In genomic region chr2:234950435-234950729, GRCh38 we compare ENCODE assay signal across 11 cellular contexts. TPM values are rescaled to one million over a fixed set of nuclear protein-coding genes. Genes with fewer than 3 reads are reported as not detected.
DNase-seq lines count a peak whose midpoint lies in the region; ATAC-seq and TF ChIP-seq lines count a peak whose summit lies in the region.
"Had no signal": no experiment of that assay in that cellular context is flagged by ENCODE, and none has a peak within 500 bp of the region (broad histone marks: within the 10 kb centered on the region; RNA-seq: fewer than 3 reads in every experiment).

No MANE protein-coding gene starts in this region.

- CTCF ChIA-PET in activated naive CD4-positive, alpha-beta T cell treated with anti-CD3 and anti-CD28 coated beads, Interleukin-2, amount 10 ng/mL, durations not matched to agents 7 days and 5 days (lab: Charles Lee): no interaction called here
- CTCF ChIA-PET in naive thymus-derived CD4-positive, alpha-beta T cell (lab: Charles Lee): no interaction called here

- H3K27me3 Mint-ChIP-seq in activated naive CD4-positive, alpha-beta T cell treated with anti-CD3 and anti-CD28 coated beads, Interleukin-2, amount 10 ng/mL, durations not matched to agents 7 days and 5 days: peaks cover 76% of the 10 kb centered on the region
- H3K27me3 Mint-ChIP-seq in naive thymus-derived CD4-positive, alpha-beta T cell: peaks cover 68 to 81% (median 72%) of the 10 kb centered on the region in 5 donors
- H3K27me3 Mint-ChIP-seq in type B pancreatic cell: peaks cover 7% of the 10 kb centered on the region
- peaks cover 70% of the 10 kb centered on the region for H3K27me3 Mint-ChIP-seq in T-helper 2 cell treated with Interferon-gamma antibody and Interleukin-4, amounts not matched to agents 5 μg/mL and 100 μg/mL, for 36 hours (ENCODE audit: low read depth)

- H3K9me3 Mint-ChIP-seq in activated naive CD4-positive, alpha-beta T cell treated with anti-CD3 and anti-CD28 coated beads, Interleukin-2, amount 10 ng/mL, durations not matched to agents 7 days and 5 days: no peaks in the 10 kb centered on the region
- H3K9me3 Mint-ChIP-seq in naive thymus-derived CD4-positive, alpha-beta T cell: peaks cover 0 to 9% (median 2%) of the 10 kb centered on the region in 11 donors
- no peaks in the 10 kb centered on the region for H3K9me3 Mint-ChIP-seq in type B pancreatic cell
- no peaks in the 10 kb centered on the region for H3K9me3 Mint-ChIP-seq in T-helper 2 cell treated with Interferon-gamma antibody and Interleukin-4, amounts not matched to agents 5 μg/mL and 100 μg/mL, for 36 hours
- H3K9me3 Mint-ChIP-seq: stimulated activated memory B cell treated with anti-CD40 and anti-IgM and Interleukin-4, amounts not matched to agents 10 μg/mL and 1 μg/mL and 100 μg/mL, for 72 hours had no signal

- no peak for ATAC-seq in naive thymus-derived CD4-positive, alpha-beta T cell
- no peak for ATAC-seq in HG03039 (IDR thresholded peaks at IDR 0.05; ENCODE audit: unreplicated experiment)
- ATAC-seq: stimulated activated memory B cell treated with anti-CD40 and anti-IgM and Interleukin-4, amounts not matched to agents 10 μg/mL and 1 μg/mL and 100 μg/mL, for 72 hours had no signal

- no peak for DNase-seq in activated naive CD4-positive, alpha-beta T cell treated with anti-CD3 and anti-CD28 coated beads, Interleukin-2, amount 10 ng/mL, durations not matched to agents 7 days and 5 days
- DNase-seq in activated naive CD4-positive, alpha-beta T cell treated with Interleukin-2 at 50 U/mL for 16 hours: no peak
- no peak for DNase-seq in naive thymus-derived CD4-positive, alpha-beta T cell
- DNase-seq in type B pancreatic cell (ENCODE audit: extremely low spot score, unreplicated experiment) (no peak), iPS-NIHi7 (ENCODE audit: extremely low spot score) (no peak)
- no peak for DNase-seq in T-helper 2 cell treated with Interferon-gamma antibody and Interleukin-4, amounts not matched to agents 5 μg/mL and 100 μg/mL, for 36 hours (ENCODE audit: low spot score)
- DNase-seq: DND-41 had no signal

- H3K27ac Mint-ChIP-seq in activated naive CD4-positive, alpha-beta T cell treated with anti-CD3 and anti-CD28 coated beads, Interleukin-2, amount 10 ng/mL, durations not matched to agents 7 days and 5 days: no peak overlapping the region
- H3K27ac Mint-ChIP-seq in naive thymus-derived CD4-positive, alpha-beta T cell: no peak overlapping the region
- H3K27ac Mint-ChIP-seq in type B pancreatic cell: peak overlapping the region; percentile 96
- no peak overlapping the region for H3K27ac Mint-ChIP-seq in T-helper 2 cell treated with Interferon-gamma antibody and Interleukin-4, amounts not matched to agents 5 μg/mL and 100 μg/mL, for 36 hours
- H3K27ac Mint-ChIP-seq: stimulated activated memory B cell treated with anti-CD40 and anti-IgM and Interleukin-4, amounts not matched to agents 10 μg/mL and 1 μg/mL and 100 μg/mL, for 72 hours had no signal

- no peaks in the 10 kb centered on the region for H3K27me3 ChIP-seq in naive thymus-derived CD4-positive, alpha-beta T cell (ENCODE audit: control insufficient read depth in 2 of 2, insufficient read depth in 2 of 2, low read length in 2 of 2)
- H3K27me3 ChIP-seq: MG63 had no signal

- intact Hi-C loops in naive thymus-derived CD4-positive, alpha-beta T cell (cut with micrococcal nuclease): no loop called here

- POLR2A ChIA-PET in naive thymus-derived CD4-positive, alpha-beta T cell (lab: Charles Lee): no interaction called here

- peak overlapping the region; percentile 42 for H3K4me3 Mint-ChIP-seq in activated naive CD4-positive, alpha-beta T cell treated with anti-CD3 and anti-CD28 coated beads, Interleukin-2, amount 10 ng/mL, durations not matched to agents 7 days and 5 days
- H3K4me3 Mint-ChIP-seq in naive thymus-derived CD4-positive, alpha-beta T cell: peak overlapping the region in 8 of 10 donors; percentile 36 to 84 (median 73)
- H3K4me3 Mint-ChIP-seq in type B pancreatic cell: peak overlapping the region; percentile 93
- H3K4me3 Mint-ChIP-seq in T-helper 2 cell treated with Interferon-gamma antibody and Interleukin-4, amounts not matched to agents 5 μg/mL and 100 μg/mL, for 36 hours: no peak overlapping the region

- TF ChIP-seq CTCF in type B pancreatic cell (conservative IDR thresholded peaks at IDR 0.05): no peak

- H3K4me3 ChIP-seq in naive thymus-derived CD4-positive, alpha-beta T cell (ENCODE audit: low read length): no peak overlapping the region

- H3K9me3 ChIP-seq in naive thymus-derived CD4-positive, alpha-beta T cell (ENCODE audit: control insufficient read depth in 2 of 3, low read length in 3 of 3): no peaks in the 10 kb centered on the region
- H3K9me3 ChIP-seq: MG63 had no signal

- no peaks in the 10 kb centered on the region for H3K36me3 Mint-ChIP-seq in activated naive CD4-positive, alpha-beta T cell treated with anti-CD3 and anti-CD28 coated beads, Interleukin-2, amount 10 ng/mL, durations not matched to agents 7 days and 5 days
- peaks cover 0 to 6% (median 0%) of the 10 kb centered on the region in 5 donors for H3K36me3 Mint-ChIP-seq in naive thymus-derived CD4-positive, alpha-beta T cell
- H3K36me3 Mint-ChIP-seq in type B pancreatic cell: no peaks in the 10 kb centered on the region
- no peaks in the 10 kb centered on the region for H3K36me3 Mint-ChIP-seq in T-helper 2 cell treated with Interferon-gamma antibody and Interleukin-4, amounts not matched to agents 5 μg/mL and 100 μg/mL, for 36 hours (ENCODE audit: low read depth)
- H3K36me3 Mint-ChIP-seq: stimulated activated memory B cell treated with anti-CD40 and anti-IgM and Interleukin-4, amounts not matched to agents 10 μg/mL and 1 μg/mL and 100 μg/mL, for 72 hours had no signal

- no peaks in the 10 kb centered on the region for H3K36me3 ChIP-seq in naive thymus-derived CD4-positive, alpha-beta T cell (ENCODE audit: control insufficient read depth in 2 of 3, insufficient read depth in 3 of 3, low read length in 3 of 3)

- H3K4me1 ChIP-seq in naive thymus-derived CD4-positive, alpha-beta T cell (ENCODE audit: control insufficient read depth in 2 of 2, insufficient read depth in 2 of 2, low read length in 2 of 2): no peaks in the 10 kb centered on the region

- peak overlapping the region; percentile 30 for H3K27ac ChIP-seq in cingulate gyrus (ENCODE audit: low read depth, low read length)
- no peak overlapping the region for H3K27ac ChIP-seq in naive thymus-derived CD4-positive, alpha-beta T cell (ENCODE audit: low read depth, low read length)

- H3K4me1 Mint-ChIP-seq in activated naive CD4-positive, alpha-beta T cell treated with anti-CD3 and anti-CD28 coated beads, Interleukin-2, amount 10 ng/mL, durations not matched to agents 7 days and 5 days: peaks cover 7% of the 10 kb centered on the region
- H3K4me1 Mint-ChIP-seq in naive thymus-derived CD4-positive, alpha-beta T cell: peaks cover 5 to 24% (median 16%) of the 10 kb centered on the region in 7 donors
- H3K4me1 Mint-ChIP-seq in type B pancreatic cell (ENCODE audit: unreplicated experiment): peaks cover 42% of the 10 kb centered on the region
- H3K4me1 Mint-ChIP-seq in T-helper 2 cell treated with Interferon-gamma antibody and Interleukin-4, amounts not matched to agents 5 μg/mL and 100 μg/mL, for 36 hours (ENCODE audit: low read depth): peaks cover 2% of the 10 kb centered on the region

RNA-seq across cellular contexts. Expression of gene SH3BP4, which starts 1.4 kb away (rescaled TPM):
- 1 to 10 TPM in 1 of 5 experiments, under 1 TPM in 3, not detected in 1; 0.41 to 2.6 (median 0.63) TPM for total RNA-seq in naive thymus-derived CD4-positive, alpha-beta T cell
- not detected for polyA plus RNA-seq in naive thymus-derived CD4-positive, alpha-beta T cell
- total RNA-seq in type B pancreatic cell (ENCODE audit: low replicate concordance): 42.6 and 49.5 TPM in 2 replicates

Comparison
In these comparisons a context has a peak if more than half of its experiments do, and no peak if none do; other contexts are left out.
1. RNA of gene SH3BP4, which starts 1.4 kb away (total RNA-seq): 42.6 to 49.5 TPM in type B pancreatic cell; 0.41 to 2.6 TPM in naive thymus-derived CD4-positive, alpha-beta T cell; every median in the first group is over 10 times any median in the second.